In the genomic region with DNA sequence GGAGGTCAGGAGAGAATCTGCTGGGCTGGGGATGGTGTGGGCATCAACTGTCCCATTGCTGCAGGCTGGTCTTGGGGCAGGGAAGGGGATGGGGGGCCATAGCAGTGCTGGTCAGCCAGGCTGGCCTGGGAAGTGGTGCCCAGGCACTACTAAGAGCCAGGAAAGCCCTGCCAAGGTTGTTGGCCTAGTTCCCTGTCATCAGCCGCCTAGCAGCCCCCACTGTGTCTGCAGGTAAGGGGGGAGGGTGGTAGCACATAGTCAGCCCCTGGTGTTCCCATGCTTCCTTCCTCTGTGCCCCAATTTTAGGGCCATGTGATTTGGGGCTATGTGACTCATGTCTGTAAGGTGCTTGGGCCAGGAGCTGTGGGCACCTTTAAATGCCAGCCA, we compare ENCODE assay signal across 9 cellular contexts. TPM values are rescaled to one million over a fixed set of nuclear protein-coding genes. Genes with fewer than 3 reads are reported as not detected.
A peak's percentile ranks its signal among the peaks of the same experiment; 100 is the strongest.
DNase-seq lines count a peak whose midpoint lies in the region; ATAC-seq and TF ChIP-seq lines count a peak whose summit lies in the region.
"Had no signal": no experiment of that assay in that cellular context is flagged by ENCODE, and none has a peak within 500 bp of the region (broad histone marks: within the 10 kb centered on the region; RNA-seq: fewer than 3 reads in every experiment).

No MANE protein-coding gene starts in this region.

- TF ChIP-seq CTCF in tibial artery (IDR thresholded peaks at IDR 0.05) (no peak), GM20000 (IDR thresholded peaks at IDR 0.05; ENCODE audit: extremely low read depth, missing control alignments) (no peak)

- no peak for ATAC-seq in naive B cell (ENCODE audit: low read depth in 2 of 2)

- no peak for DNase-seq in activated T-cell treated with anti-CD3 and anti-CD28 coated beads, Interleukin-2, amount 50 U/mL, for 24 hours
- DNase-seq in activated T-cell treated with anti-CD3 and anti-CD28 coated beads, Interleukin-2, amount 50 U/mL, for 48 hours, result no peak
- DNase-seq in naive B cell (no peak), tibial artery (peak in 1 of 2 donors; percentile 18), D341Med (ENCODE audit: low spot score) (no peak), GM20000 (ENCODE audit: low spot score) (no peak), NCI-H187 (lab: John Stamatoyannopoulos, UW) (no peak)
- DNase-seq: occipital lobe had no signal

- peaks cover 0 to 35% (median 31%) of the 10 kb centered on the region in 3 donors for H3K36me3 ChIP-seq in tibial artery

- intact Hi-C loops in dendritic cell treated with granulocyte-macrophage colony-stimulating factor and Interleukin-4, amounts not matched to agents 40 ng/mL and 50 ng/mL, for 4 days (cut with micrococcal nuclease), result no loop called here
- intact Hi-C loops in tibial artery (cut with DNase I; ENCODE audit: low total_unique reads), result no loop called here

- H3K4me1 Mint-ChIP-seq in activated T-cell treated with anti-CD3 and anti-CD28 coated beads, Interleukin-2, amount 50 U/mL, for 24 hours (ENCODE audit: low read depth), result peaks cover 71% of the 10 kb centered on the region
- peaks cover 94% of the 10 kb centered on the region for H3K4me1 Mint-ChIP-seq in dendritic cell treated with granulocyte-macrophage colony-stimulating factor and Interleukin-4, amounts not matched to agents 40 ng/mL and 50 ng/mL, for 4 days (ENCODE audit: low read depth)
- peaks cover 75 to 89% (median 77%) of the 10 kb centered on the region in 3 donors for H3K4me1 Mint-ChIP-seq in naive B cell

- no peaks in the 10 kb centered on the region for H3K27me3 ChIP-seq in tibial artery

- H3K27me3 Mint-ChIP-seq in activated T-cell treated with anti-CD3 and anti-CD28 coated beads, Interleukin-2, amount 50 U/mL, for 24 hours, result no peaks in the 10 kb centered on the region
- no peaks in the 10 kb centered on the region for H3K27me3 Mint-ChIP-seq in dendritic cell treated with granulocyte-macrophage colony-stimulating factor and Interleukin-4, amounts not matched to agents 40 ng/mL and 50 ng/mL, for 4 days
- no peaks in the 10 kb centered on the region for H3K27me3 Mint-ChIP-seq in naive B cell

- H3K36me3 Mint-ChIP-seq in activated T-cell treated with anti-CD3 and anti-CD28 coated beads, Interleukin-2, amount 50 U/mL, for 24 hours (ENCODE audit: low read depth), result peaks cover 42% of the 10 kb centered on the region
- peaks cover 97% of the 10 kb centered on the region for H3K36me3 Mint-ChIP-seq in dendritic cell treated with granulocyte-macrophage colony-stimulating factor and Interleukin-4, amounts not matched to agents 40 ng/mL and 50 ng/mL, for 4 days (ENCODE audit: low read depth)
- peaks cover 0 to 8% of the 10 kb centered on the region in 2 donors for H3K36me3 Mint-ChIP-seq in naive B cell

- H3K27ac Mint-ChIP-seq in activated T-cell treated with anti-CD3 and anti-CD28 coated beads, Interleukin-2, amount 50 U/mL, for 24 hours, result peak overlapping the region; percentile 76
- peak overlapping the region; percentile 91 for H3K27ac Mint-ChIP-seq in dendritic cell treated with granulocyte-macrophage colony-stimulating factor and Interleukin-4, amounts not matched to agents 40 ng/mL and 50 ng/mL, for 4 days
- peak overlapping the region in 4 of 6 donors; percentile 53 to 99 (median 95) for H3K27ac Mint-ChIP-seq in naive B cell

- H3K4me1 ChIP-seq in tibial artery, result peaks cover 0 to 83% (median 73%) of the 10 kb centered on the region in 4 donors

- H3K4me3 ChIP-seq in tibial artery, result peak overlapping the region in 1 of 2 donors; percentile 70

- no peak overlapping the region for H3K4me3 Mint-ChIP-seq in activated T-cell treated with anti-CD3 and anti-CD28 coated beads, Interleukin-2, amount 50 U/mL, for 24 hours
- H3K4me3 Mint-ChIP-seq in dendritic cell treated with granulocyte-macrophage colony-stimulating factor and Interleukin-4, amounts not matched to agents 40 ng/mL and 50 ng/mL, for 4 days, result no peak overlapping the region
- H3K4me3 Mint-ChIP-seq in naive B cell, result peak overlapping the region in 7 of 8 donors; percentile 16 to 92 (median 59)

- H3K9me3 ChIP-seq in tibial artery, result no peaks in the 10 kb centered on the region

- peak overlapping the region; percentile 96 for H3K27ac ChIP-seq in tibial artery

- H3K9me3 Mint-ChIP-seq in activated T-cell treated with anti-CD3 and anti-CD28 coated beads, Interleukin-2, amount 50 U/mL, for 24 hours, result no peaks in the 10 kb centered on the region
- H3K9me3 Mint-ChIP-seq in dendritic cell treated with granulocyte-macrophage colony-stimulating factor and Interleukin-4, amounts not matched to agents 40 ng/mL and 50 ng/mL, for 4 days, result no peaks in the 10 kb centered on the region
- no peaks in the 10 kb centered on the region for H3K9me3 Mint-ChIP-seq in naive B cell

RNA-seq across cellular contexts. Expression of a gene that starts 17.8 kb away (rescaled TPM):
- under 1 TPM in 2 of 6 donors, not detected in 4; 0.44 to 0.98 TPM for polyA plus RNA-seq in naive B cell (ENCODE audit: low read depth in 6 of 6)

RNA-seq across cellular contexts. Expression of a gene that starts 37.8 kb away (rescaled TPM):
- polyA plus RNA-seq in naive B cell (ENCODE audit: low read depth in 6 of 6), result 10 to 100 TPM in 2 of 6 donors, 1 to 10 TPM in 4; 3.1 to 12.6 (median 7.8) TPM

RNA-seq across cellular contexts. Expression of a gene that starts 59.1 kb away (rescaled TPM):
- polyA plus RNA-seq in naive B cell (ENCODE audit: low read depth in 6 of 6), result 1 to 10 TPM in 1 of 6 donors, under 1 TPM in 3, not detected in 2; 0.23 to 1.3 (median 0.35) TPM

Comparison
In these comparisons a context has a peak if more than half of its experiments do, and no peak if none do; other contexts are left out.
1. H3K4me3 Mint-ChIP-seq: peak in naive B cell (7 of 8); none in activated T-cell treated with anti-CD3 and anti-CD28 coated beads, Interleukin-2, amount 50 U/mL, for 24 hours (single experiment) and dendritic cell treated with granulocyte-macrophage colony-stimulating factor and Interleukin-4, amounts not matched to agents 40 ng/mL and 50 ng/mL, for 4 days (single experiment).
2. Peak in every context shown above with its lines, with median percentiles within 50 percentile points of each other: H3K27ac Mint-ChIP-seq.